In the genomic region with DNA sequence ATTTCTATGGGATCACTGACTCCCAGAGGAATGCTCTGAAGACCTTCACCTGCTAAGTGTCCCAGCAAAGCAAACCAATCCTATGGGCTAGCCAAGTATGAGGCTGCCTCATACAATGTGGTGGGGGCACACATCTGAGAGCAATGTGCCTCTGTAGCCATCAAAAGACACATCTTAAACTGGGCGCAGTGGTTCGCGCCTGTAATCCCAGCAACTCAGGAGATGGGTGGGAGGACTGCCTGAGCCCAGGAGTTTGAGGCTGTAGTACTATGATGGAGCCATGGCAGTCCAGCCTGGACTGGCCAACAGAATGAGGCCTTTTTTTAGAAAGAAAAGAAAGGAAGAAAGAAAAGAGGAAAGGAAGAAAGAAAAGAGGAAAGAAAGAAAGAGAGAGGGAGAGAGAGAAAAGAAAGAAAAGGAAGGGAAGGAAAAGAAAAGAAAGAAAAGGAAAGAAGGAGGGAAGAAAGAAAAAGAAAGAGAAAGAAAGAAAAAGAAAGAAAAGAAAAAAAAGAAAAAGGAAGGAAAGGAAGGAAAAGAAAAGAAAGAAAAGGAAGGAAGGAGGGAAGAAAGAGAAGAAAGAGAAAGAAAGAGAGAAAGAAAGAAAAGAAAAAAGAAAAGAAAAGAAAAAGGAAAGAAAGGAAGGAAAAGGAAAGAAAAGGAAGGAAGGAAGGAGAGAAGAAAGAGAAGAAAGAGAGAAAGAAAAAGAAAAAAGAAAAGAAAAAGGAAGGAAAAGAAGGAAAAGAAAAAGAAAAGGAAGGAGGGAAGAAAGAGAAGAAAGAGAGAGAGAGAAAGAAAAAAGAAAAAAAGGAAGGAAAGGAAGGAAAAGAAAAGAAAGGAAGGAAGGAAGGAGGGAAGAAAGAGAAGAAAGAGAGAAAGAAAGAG, we compare ENCODE assay signal across 24 cellular contexts.
DNase-seq lines count a peak whose midpoint lies in the region; ATAC-seq and TF ChIP-seq lines count a peak whose summit lies in the region.
"Had no signal": no experiment of that assay in that cellular context is flagged by ENCODE, and none has a peak within 500 bp of the region (broad histone marks: within the 10 kb centered on the region; RNA-seq: fewer than 3 reads in every experiment).

No MANE protein-coding gene starts in this region.

- no peak overlapping the region for H3K27ac Mint-ChIP-seq in natural killer cell
- no peak overlapping the region for H3K27ac Mint-ChIP-seq in natural killer cell treated with Interleukin-12 subunit alpha and Interleukin-12 subunit beta and Interleukin-15 and Interleukin-18, amount 100 ng/mL, for 72 hours
- H3K27ac Mint-ChIP-seq: GM23338; stimulated activated naive B cell treated with anti-CD40 and anti-IgM and Interleukin-4, amounts not matched to agents 10 μg/mL and 1 μg/mL and 100 μg/mL, for 72 hours had no signal

- DNase-seq in natural killer cell (no peak), RWPE1 (ENCODE audit: low spot score) (no peak), foreskin keratinocyte (no peak), lower lobe of right lung (no peak), NCI-H1105 treated with DMSO at 0.1 percent for 48 hours (lab: John Stamatoyannopoulos, UW) (no peak)
- no peak for DNase-seq in natural killer cell treated with Interleukin-12 subunit alpha and Interleukin-12 subunit beta and Interleukin-15 and Interleukin-18, amount 100 ng/mL, for 72 hours (ENCODE audit: low spot score)
- DNase-seq: ACHN; activated CD4-positive, alpha-beta T cell treated with anti-CD3 and anti-CD28 coated beads for 1 hour; activated naive CD4-positive, alpha-beta T cell treated with Interleukin-2 at 50 U/mL for 16 hours; activated T-cell treated with anti-CD3 and anti-CD28 coated beads, Interleukin-2, amount 50 U/mL, for 1 hour; NCI-H1092 treated with DMSO at 0.1 percent for 48 hours; NCI-H2029; NCI-H226; ovary; SHP77 treated with DMSO at 0.1 percent for 48 hours; stimulated activated CD4-positive, alpha-beta T cell treated with anti-CD3 and anti-CD28 coated beads, Interleukin-12 subunit alpha, Interleukin-12 subunit beta, amount 100 ng/mL, for 4 hours; stimulated activated CD4-positive, alpha-beta T cell treated with anti-CD3 and anti-CD28 coated beads, Interleukin-4, amount 100 ng/mL, for 24 hours; stimulated activated naive B cell treated with anti-CD40 and anti-IgM and Interleukin-4, amounts not matched to agents 10 μg/mL and 1 μg/mL and 100 μg/mL, for 72 hours had no signal

- POLR2A ChIA-PET in RWPE1 (lab: Yijun Ruan, JAX; ENCODE audit: low non-redundant PET), result no interaction called here

- H3K4me3 Mint-ChIP-seq in natural killer cell, result no peak overlapping the region
- no peak overlapping the region for H3K4me3 Mint-ChIP-seq in natural killer cell treated with Interleukin-12 subunit alpha and Interleukin-12 subunit beta and Interleukin-15 and Interleukin-18, amount 100 ng/mL, for 72 hours
- H3K4me3 Mint-ChIP-seq: GM23338; stimulated activated naive B cell treated with anti-CD40 and anti-IgM and Interleukin-4, amounts not matched to agents 10 μg/mL and 1 μg/mL and 100 μg/mL, for 72 hours had no signal

- H3K4me1 ChIP-seq in foreskin keratinocyte (peaks cover 20% of the 10 kb centered on the region), lower lobe of right lung (no peaks in the 10 kb centered on the region)
- H3K4me1 ChIP-seq: BLaER1 treated with 17β-estradiol and CSF1 and Interleukin-3, amounts not matched to agents 10 nM and 100 nM; right atrium auricular region had no signal

- H3K36me3 Mint-ChIP-seq in natural killer cell, result no peaks in the 10 kb centered on the region
- no peaks in the 10 kb centered on the region for H3K36me3 Mint-ChIP-seq in natural killer cell treated with Interleukin-12 subunit alpha and Interleukin-12 subunit beta and Interleukin-15 and Interleukin-18, amount 100 ng/mL, for 72 hours

- no peaks in the 10 kb centered on the region for H3K9me3 ChIP-seq in lower lobe of right lung
- H3K9me3 ChIP-seq: ovary, right atrium auricular region, testis had no signal

- TF ChIP-seq CTCF in natural killer cell (IDR thresholded peaks at IDR 0.05), result peak; percentile 35
- no peak for TF ChIP-seq CTCF in RWPE1 (conservative IDR thresholded peaks at IDR 0.05; ENCODE audit: low read depth)
- TF ChIP-seq CTCF in foreskin keratinocyte (conservative IDR thresholded peaks at IDR 0.05), result no peak
- TF ChIP-seq CTCF in lower lobe of right lung (IDR thresholded peaks at IDR 0.05), result no peak

- H3K9me3 Mint-ChIP-seq in natural killer cell, result peaks cover 2% of the 10 kb centered on the region in 2 donors
- no peaks in the 10 kb centered on the region for H3K9me3 Mint-ChIP-seq in natural killer cell treated with Interleukin-12 subunit alpha and Interleukin-12 subunit beta and Interleukin-15 and Interleukin-18, amount 100 ng/mL, for 72 hours
- H3K9me3 Mint-ChIP-seq: GM23338; stimulated activated naive B cell treated with anti-CD40 and anti-IgM and Interleukin-4, amounts not matched to agents 10 μg/mL and 1 μg/mL and 100 μg/mL, for 72 hours had no signal

- H3K27me3 ChIP-seq in foreskin keratinocyte (no peaks in the 10 kb centered on the region), lower lobe of right lung (ENCODE audit: low read depth) (no peaks in the 10 kb centered on the region)
- H3K27me3 ChIP-seq: BLaER1 treated with 17β-estradiol and CSF1 and Interleukin-3, amounts not matched to agents 10 nM and 100 nM; ovary; right atrium auricular region; testis had no signal

- intact Hi-C loops in natural killer cell (cut with micrococcal nuclease), result no loop called here
- intact Hi-C loops in lower lobe of right lung (cut with DNase I), result no loop called here

- H3K4me3 ChIP-seq in lower lobe of right lung, result no peak overlapping the region
- H3K4me3 ChIP-seq: BLaER1 treated with 17β-estradiol and CSF1 and Interleukin-3, amounts not matched to agents 10 nM and 100 nM; GM23338; ovary; right atrium auricular region; testis had no signal

- H3K36me3 ChIP-seq in lower lobe of right lung, result no peaks in the 10 kb centered on the region
- H3K36me3 ChIP-seq: ovary, right atrium auricular region had no signal

- no peaks in the 10 kb centered on the region for H3K27me3 Mint-ChIP-seq in natural killer cell (ENCODE audit: low read depth in 2 of 2)
- H3K27me3 Mint-ChIP-seq in natural killer cell treated with Interleukin-12 subunit alpha and Interleukin-12 subunit beta and Interleukin-15 and Interleukin-18, amount 100 ng/mL, for 72 hours, result no peaks in the 10 kb centered on the region
- H3K27me3 Mint-ChIP-seq: stimulated activated naive B cell treated with anti-CD40 and anti-IgM and Interleukin-4, amounts not matched to agents 10 μg/mL and 1 μg/mL and 100 μg/mL, for 72 hours had no signal

- CTCF ChIA-PET in RWPE1 (lab: Yijun Ruan, JAX), result no interaction called here

- H3K27ac ChIP-seq in RWPE1 (peak overlapping the region; percentile 77), foreskin keratinocyte (peak overlapping the region; percentile 82), lower lobe of right lung (no peak overlapping the region)
- H3K27ac ChIP-seq: BLaER1 treated with 17β-estradiol and CSF1 and Interleukin-3, amounts not matched to agents 10 nM and 100 nM; ovary; right atrium auricular region; testis had no signal

- no peaks in the 10 kb centered on the region for H3K4me1 Mint-ChIP-seq in natural killer cell
- no peaks in the 10 kb centered on the region for H3K4me1 Mint-ChIP-seq in natural killer cell treated with Interleukin-12 subunit alpha and Interleukin-12 subunit beta and Interleukin-15 and Interleukin-18, amount 100 ng/mL, for 72 hours (ENCODE audit: low read depth in 2 of 2)

- ATAC-seq in natural killer cell (no peak), foreskin keratinocyte (no peak), HG03432 (IDR thresholded peaks at IDR 0.05; ENCODE audit: unreplicated experiment) (no peak), lower lobe of right lung (no peak), HG02588 (IDR thresholded peaks at IDR 0.05; ENCODE audit: unreplicated experiment) (no peak)
- ATAC-seq in natural killer cell treated with Interleukin-12 subunit alpha and Interleukin-12 subunit beta and Interleukin-15 and Interleukin-18, amount 100 ng/mL, for 72 hours, result no peak
- ATAC-seq: stimulated activated naive B cell treated with anti-CD40 and anti-IgM and Interleukin-4, amounts not matched to agents 10 μg/mL and 1 μg/mL and 100 μg/mL, for 72 hours had no signal
